13 cellular contexts compared by ENCODE assay signal in the genomic region with DNA sequence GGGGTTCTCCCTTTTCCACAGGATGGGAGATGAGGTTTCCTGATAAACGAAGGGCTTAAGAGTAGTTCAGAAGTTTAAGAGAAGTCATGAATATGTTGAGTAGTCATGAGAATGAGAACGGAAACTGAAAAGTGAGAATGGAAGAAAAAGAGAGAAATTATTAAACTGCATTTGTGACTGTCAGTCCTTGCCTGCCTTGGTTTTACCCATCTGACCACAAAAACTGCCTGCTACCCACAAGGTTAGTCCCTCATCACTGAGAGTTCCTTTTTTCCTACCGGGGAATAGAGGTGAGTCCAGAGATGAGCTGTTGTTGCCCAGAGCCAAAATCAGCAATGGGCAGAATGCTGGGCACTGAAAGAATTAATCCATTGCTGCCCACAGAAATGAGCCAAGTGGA.
DNase-seq lines count a peak whose midpoint lies in the region; ATAC-seq and TF ChIP-seq lines count a peak whose summit lies in the region.
"Had no signal": no experiment of that assay in that cellular context is flagged by ENCODE, and none has a peak within 500 bp of the region (broad histone marks: within the 10 kb centered on the region; RNA-seq: fewer than 3 reads in every experiment).

No MANE protein-coding gene starts in this region.

- H3K36me3 Mint-ChIP-seq in CD14-positive monocyte = no peaks in the 10 kb centered on the region
- H3K36me3 Mint-ChIP-seq: CD8-positive, alpha-beta memory T cell had no signal

- intact Hi-C loops in CD14-positive monocyte (cut with micrococcal nuclease) = no loop called here
- intact Hi-C loops in left ventricle myocardium superior (cut with micrococcal nuclease) = no loop called here
- intact Hi-C loops in thyroid gland (cut with DNase I) = no loop called here

- H3K4me3 ChIP-seq in Loucy (ENCODE audit: low read length, poor library complexity, severe bottlenecking) (no peak overlapping the region), WERI-Rb-1 (ENCODE audit: low read depth, low read length) (no peak overlapping the region), thyroid gland (replicated peaks in 1 of 3) (no peak overlapping the region)
- H3K4me3 ChIP-seq: left ventricle myocardium inferior, psoas muscle had no signal

- H3K27me3 ChIP-seq in Loucy (ENCODE audit: insufficient read depth, low read length, poor library complexity, severe bottlenecking) (no peaks in the 10 kb centered on the region), WERI-Rb-1 (ENCODE audit: insufficient read depth, low read depth, severe bottlenecking) (no peaks in the 10 kb centered on the region), thyroid gland (no peaks in the 10 kb centered on the region)

- peak; percentile 96 for ATAC-seq in GM18508 (IDR thresholded peaks at IDR 0.05; ENCODE audit: insufficient read depth, unreplicated experiment)
- peak; percentile 92 for ATAC-seq in GM19467 (IDR thresholded peaks at IDR 0.05; ENCODE audit: unreplicated experiment)
- ATAC-seq in HG02970 (IDR thresholded peaks at IDR 0.05; ENCODE audit: low FRiP score, unreplicated experiment) = peak; percentile 69
- no peak for ATAC-seq in left ventricle myocardium superior
- ATAC-seq: psoas muscle had no signal

- H3K9me3 ChIP-seq in Loucy (ENCODE audit: insufficient read depth, low read depth, low read length) = no peaks in the 10 kb centered on the region
- H3K9me3 ChIP-seq in WERI-Rb-1 (ENCODE audit: severe bottlenecking) = no peaks in the 10 kb centered on the region
- no peaks in the 10 kb centered on the region for H3K9me3 ChIP-seq in thyroid gland
- H3K9me3 ChIP-seq: left ventricle myocardium inferior, psoas muscle had no signal

- no peak overlapping the region for H3K9ac ChIP-seq in Loucy (ENCODE audit: low read depth, low read length, poor library complexity, severe bottlenecking)

- H3K27ac Mint-ChIP-seq in CD14-positive monocyte = no peak overlapping the region
- H3K27ac Mint-ChIP-seq: CD8-positive, alpha-beta memory T cell had no signal

- peak overlapping the region in 1 of 2 donors; percentile 48 for H3K4me3 Mint-ChIP-seq in CD14-positive monocyte
- H3K4me3 Mint-ChIP-seq: CD8-positive, alpha-beta memory T cell; central memory CD8-positive, alpha-beta T cell had no signal

- H3K27ac ChIP-seq in WERI-Rb-1 (no peak overlapping the region), thyroid gland (no peak overlapping the region)
- H3K27ac ChIP-seq: left ventricle myocardium inferior, psoas muscle had no signal

- peaks cover 10% of the 10 kb centered on the region for H3K4me1 Mint-ChIP-seq in CD14-positive monocyte
- H3K4me1 Mint-ChIP-seq: CD8-positive, alpha-beta memory T cell; central memory CD8-positive, alpha-beta T cell had no signal

- H3F3A ChIP-seq in Loucy (ENCODE audit: low read depth) = no peaks in the 10 kb centered on the region

- no peak for DNase-seq in CD14-positive monocyte (ENCODE audit: low spot score)
- DNase-seq in left ventricle myocardium superior = no peak
- DNase-seq in WERI-Rb-1 = no peak
- no peak for DNase-seq in thyroid gland
- DNase-seq: CD8-positive, alpha-beta memory T cell; left ventricle myocardium inferior; psoas muscle; T-helper 9 cell had no signal

- peak overlapping the region; percentile 31 for H3K4me2 ChIP-seq in Loucy (ENCODE audit: low read depth, low read length, poor library complexity, severe bottlenecking)

- no peaks in the 10 kb centered on the region for H3K36me3 ChIP-seq in Loucy (ENCODE audit: insufficient read depth, low read length)
- H3K36me3 ChIP-seq in WERI-Rb-1 = no peaks in the 10 kb centered on the region
- no peaks in the 10 kb centered on the region for H3K36me3 ChIP-seq in thyroid gland
- H3K36me3 ChIP-seq: left ventricle myocardium inferior had no signal

- 83 to 84% methylated on average over 3 of the region's 3 CpGs for WGBS in thyroid gland, 2 donors

- TF ChIP-seq CTCF in Loucy (conservative IDR thresholded peaks at IDR 0.05; ENCODE audit: low read length) = no peak
- TF ChIP-seq CTCF in CD14-positive monocyte (IDR thresholded peaks at IDR 0.05) = no peak
- no peak for TF ChIP-seq CTCF in WERI-Rb-1 (IDR thresholded peaks at IDR 0.05; ENCODE audit: low read depth, low read length)
- no peak for TF ChIP-seq CTCF in thyroid gland (IDR thresholded peaks at IDR 0.05)

- no peaks in the 10 kb centered on the region for H3K9me2 ChIP-seq in Loucy (replicated peaks; ENCODE audit: low read depth, low read length)

- TF ChIP-seq POLR2A in thyroid gland (IDR thresholded peaks at IDR 0.05) = no peak

- H3K27me3 Mint-ChIP-seq in CD14-positive monocyte (ENCODE audit: low read depth in 3 of 3) = no peaks in the 10 kb centered on the region
- H3K27me3 Mint-ChIP-seq: central memory CD8-positive, alpha-beta T cell had no signal

- no peaks in the 10 kb centered on the region for H4K20me1 ChIP-seq in Loucy (ENCODE audit: insufficient read depth, low read length, poor library complexity, severe bottlenecking)

- H2AFZ ChIP-seq in Loucy (ENCODE audit: low read length) = no peak overlapping the region

- no peaks in the 10 kb centered on the region for H3K9me3 Mint-ChIP-seq in CD14-positive monocyte
- H3K9me3 Mint-ChIP-seq: CD8-positive, alpha-beta memory T cell had no signal

- H3K79me2 ChIP-seq in Loucy (ENCODE audit: insufficient read depth, low read length) = no peaks in the 10 kb centered on the region

- H3K4me1 ChIP-seq in Loucy (ENCODE audit: insufficient read depth, low read length, poor library complexity, severe bottlenecking) (peaks cover 19% of the 10 kb centered on the region), thyroid gland (no peaks in the 10 kb centered on the region)
- H3K4me1 ChIP-seq: psoas muscle had no signal
